Comparison of ENCODE assay signal across 8 cellular contexts in genomic region chr2:71923887-71924533, GRCh38.
DNase-seq lines count a peak whose midpoint lies in the region; ATAC-seq and TF ChIP-seq lines count a peak whose summit lies in the region.

No MANE protein-coding gene starts in this region.

- H3K36me3 Mint-ChIP-seq in memory B cell: no peaks in the 10 kb centered on the region

- peak; percentile 92 for TF ChIP-seq CTCF in GM13977 (IDR thresholded peaks at IDR 0.05; ENCODE audit: extremely low read depth, insufficient read depth, missing control alignments)

- no peaks in the 10 kb centered on the region for H3K27me3 Mint-ChIP-seq in memory B cell

- peak; percentile 84 for ATAC-seq in HG02938 (IDR thresholded peaks at IDR 0.05; ENCODE audit: unreplicated experiment)
- peak; percentile 38 for ATAC-seq in memory B cell (ENCODE audit: low read depth)

- in situ Hi-C loops in GM13977 (cut with MboI; ENCODE audit: low pct_unique_long_range_greater_than_20kb, low sequenced_read_pairs, unreplicated experiment): no loop called here

- DNase-seq in A172 (ENCODE audit: low spot score) (peak; percentile 57), GM13977 (ENCODE audit: low spot score) (peak; percentile 74), NCI-H345 treated with DMSO at 0.1 percent for 48 hours (lab: John Stamatoyannopoulos, UW; ENCODE audit: unreplicated experiment) (peak; percentile 65), memory B cell (ENCODE audit: low spot score in 2 of 2) (peak; percentile 35 to 46)
- peak; percentile 36 to 52 for DNase-seq in activated CD4-positive, alpha-beta T cell treated with anti-CD3 and anti-CD28 coated beads for 4 hours
- peak; percentile 36 for DNase-seq in effector CD4-positive, alpha-beta T cell
- DNase-seq in stimulated activated CD8-positive, alpha-beta memory T cell treated with anti-CD3 and anti-CD28 coated beads, Interleukin-4, amount 100 ng/mL, for 24 hours (ENCODE audit: low read depth): peak; percentile 28

- no peak overlapping the region for H3K27ac Mint-ChIP-seq in memory B cell

- H3K4me3 Mint-ChIP-seq in memory B cell: no peak overlapping the region

- H3K4me1 Mint-ChIP-seq in memory B cell: no peaks in the 10 kb centered on the region

- H3K9me3 Mint-ChIP-seq in memory B cell: no peaks in the 10 kb centered on the region

Comparison
In these comparisons a context has a peak if more than half of its experiments do, and no peak if none do; other contexts are left out.
1. Peak in every context shown above with its lines: DNase-seq and ATAC-seq.